ENCODE assay signal across 8 cellular contexts in the genomic region with DNA sequence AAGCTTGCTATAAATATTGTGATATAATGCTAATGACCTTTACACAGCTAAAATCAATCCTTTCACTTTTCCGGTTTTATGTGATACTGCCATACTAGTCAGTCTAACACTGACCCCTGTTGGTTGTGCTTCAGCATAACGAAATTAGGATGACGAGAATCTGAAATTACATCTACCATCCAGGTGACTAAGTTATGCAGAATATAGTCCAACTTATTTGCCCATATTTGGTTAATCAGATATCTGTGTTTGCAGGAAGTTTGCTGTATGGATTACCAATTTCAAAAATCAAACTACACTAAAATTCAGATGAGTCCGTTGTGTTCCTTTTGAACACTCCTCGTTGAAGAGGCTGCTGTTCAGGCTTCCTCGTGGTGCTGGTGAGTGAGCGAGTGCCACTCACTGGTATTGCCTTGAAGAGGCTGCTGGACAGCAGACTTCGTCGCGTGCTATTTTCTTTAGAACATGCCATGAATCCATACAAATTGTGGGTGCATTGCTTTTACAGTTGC. TPM values are rescaled to one million over a fixed set of nuclear protein-coding genes. Genes with fewer than 3 reads are reported as not detected.
DNase-seq lines count a peak whose midpoint lies in the region; ATAC-seq and TF ChIP-seq lines count a peak whose summit lies in the region.

No MANE protein-coding gene starts in this region.

- intact Hi-C loops in activated CD4-positive, alpha-beta T cell treated with anti-CD3 and anti-CD28 coated beads for 36 hours (cut with DNase I, micrococcal nuclease): loop anchor here (1.0 to 10.0 kb wide), 4 partner anchors 112 to 1253 kb away; partner anchors contain the start of genes NSUN2 (in 2 of the 2), SRD5A1 (in 2 of the 2) and MED10 (in 1 of the 2)

- H3K4me3 ChIP-seq in fibroblast of pulmonary artery (replicated peaks; ENCODE audit: low read depth, low read length): no peak overlapping the region

- H3K9me3 Mint-ChIP-seq in activated CD4-positive, alpha-beta T cell treated with anti-CD3 and anti-CD28 coated beads for 36 hours (ENCODE audit: low read depth): no peaks in the 10 kb centered on the region
- H3K9me3 Mint-ChIP-seq in osteocyte (ENCODE audit: unreplicated experiment): no peaks in the 10 kb centered on the region

- H3K36me3 Mint-ChIP-seq in activated CD4-positive, alpha-beta T cell treated with anti-CD3 and anti-CD28 coated beads for 36 hours (ENCODE audit: low read depth): peaks cover 55% of the 10 kb centered on the region
- peaks cover 25% of the 10 kb centered on the region for H3K36me3 Mint-ChIP-seq in osteocyte (ENCODE audit: unreplicated experiment)

- CTCF ChIA-PET in activated CD4-positive, alpha-beta T cell treated with anti-CD3 and anti-CD28 coated beads for 36 hours (lab: Charles Lee): interaction anchor here (0.6 to 3.3 kb wide), 11 partner anchors 9 to 204 kb away, joined by 3 to 21 read pairs (median 3); no protein-coding TSS in a partner anchor

- TF ChIP-seq CTCF in fibroblast of pulmonary artery (IDR thresholded peaks at IDR 0.05; ENCODE audit: low read length, missing control alignments): peak; percentile 91
- TF ChIP-seq CTCF in osteocyte (IDR thresholded peaks at IDR 0.05): peak; percentile 83

- peaks cover 5% of the 10 kb centered on the region for H3K4me1 Mint-ChIP-seq in activated CD4-positive, alpha-beta T cell treated with anti-CD3 and anti-CD28 coated beads for 36 hours
- peaks cover 3% of the 10 kb centered on the region for H3K4me1 Mint-ChIP-seq in osteocyte (ENCODE audit: unreplicated experiment)

- H3K27me3 Mint-ChIP-seq in activated CD4-positive, alpha-beta T cell treated with anti-CD3 and anti-CD28 coated beads for 36 hours: no peaks in the 10 kb centered on the region
- H3K27me3 Mint-ChIP-seq in osteocyte (ENCODE audit: unreplicated experiment): no peaks in the 10 kb centered on the region

- ATAC-seq in activated CD4-positive, alpha-beta T cell treated with anti-CD3 and anti-CD28 coated beads for 36 hours: peak; percentile 87
- ATAC-seq in GM21526 (IDR thresholded peaks at IDR 0.05; ENCODE audit: low FRiP score, unreplicated experiment): peak; percentile 60

- no peak for DNase-seq in activated CD4-positive, alpha-beta T cell treated with anti-CD3 and anti-CD28 coated beads for 36 hours
- DNase-seq in activated CD4-positive, alpha-beta T cell treated with anti-CD3 and anti-CD28 coated beads for 48 hours: no peak
- peak; percentile 51 to 66 for DNase-seq in Kasumi-1 (lab: John Stamatoyannopoulos, UW)
- DNase-seq in SW480 (ENCODE audit: low spot score): peak; percentile 51
- peak; percentile 82 for DNase-seq in fibroblast of pulmonary artery (ENCODE audit: low read depth)
- no peak for DNase-seq in osteocyte (ENCODE audit: extremely low spot score, unreplicated experiment)
- no peak for DNase-seq in activated gamma-delta T cell (lab: John Stamatoyannopoulos, UW)

- no peak overlapping the region for H3K4me3 Mint-ChIP-seq in activated CD4-positive, alpha-beta T cell treated with anti-CD3 and anti-CD28 coated beads for 36 hours
- H3K4me3 Mint-ChIP-seq in osteocyte (ENCODE audit: unreplicated experiment): no peak overlapping the region

- POLR2A ChIA-PET in activated CD4-positive, alpha-beta T cell treated with anti-CD3 and anti-CD28 coated beads for 36 hours (lab: Charles Lee): no interaction called here

- no peak overlapping the region for H3K27ac Mint-ChIP-seq in activated CD4-positive, alpha-beta T cell treated with anti-CD3 and anti-CD28 coated beads for 36 hours
- no peak overlapping the region for H3K27ac Mint-ChIP-seq in osteocyte (ENCODE audit: unreplicated experiment)

RNA-seq across cellular contexts. Expression of gene TENT4A, which starts 32.5 kb away (rescaled TPM):
- 10 to 100 TPM; 29.2 to 33.3 TPM for total RNA-seq in activated CD4-positive, alpha-beta T cell treated with anti-CD3 and anti-CD28 coated beads for 36 hours
- 21.3 and 21.6 TPM in 2 replicates for total RNA-seq in osteocyte

Comparison
In these comparisons a context has a peak if more than half of its experiments do, and no peak if none do; other contexts are left out.
1. DNase-seq: peak in Kasumi-1 (2 of 2), SW480 (single experiment) and fibroblast of pulmonary artery (single experiment); none in activated CD4-positive, alpha-beta T cell treated with anti-CD3 and anti-CD28 coated beads for 36 hours (single experiment), activated CD4-positive, alpha-beta T cell treated with anti-CD3 and anti-CD28 coated beads for 48 hours (single experiment), osteocyte (single experiment) and activated gamma-delta T cell (single experiment).